ENCODE assay signal across 28 cellular contexts in the genomic region with DNA sequence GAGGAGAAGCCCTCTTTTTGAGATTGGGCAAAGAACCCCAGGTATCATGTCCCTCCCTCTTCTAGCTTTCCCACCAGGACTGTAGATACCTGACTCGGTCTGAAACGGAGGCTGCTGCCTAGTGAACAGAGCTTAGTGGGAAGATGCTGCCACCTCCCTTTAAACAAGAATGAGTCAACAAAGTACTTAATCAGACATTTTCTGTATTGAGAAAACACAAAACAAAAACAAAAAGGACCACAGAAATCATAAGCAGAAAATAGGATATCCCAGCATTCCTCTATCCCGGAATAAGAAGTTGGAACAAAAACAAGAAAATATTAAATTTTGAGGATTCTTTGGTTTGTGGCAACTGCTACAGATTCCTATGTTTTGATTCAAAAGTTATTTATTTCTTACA. TPM values are rescaled to one million over a fixed set of nuclear protein-coding genes. Genes with fewer than 3 reads are reported as not detected.
DNase-seq lines count a peak whose midpoint lies in the region; ATAC-seq, FAIRE-seq and TF ChIP-seq lines count a peak whose summit lies in the region.
"Had no signal": no experiment of that assay in that cellular context is flagged by ENCODE, and none has a peak within 500 bp of the region (broad histone marks: within the 10 kb centered on the region; RNA-seq: fewer than 3 reads in every experiment).

No MANE protein-coding gene starts in this region.

- intact Hi-C loops in Calu3 (cut with micrococcal nuclease; ENCODE audit: unreplicated experiment) = no loop called here

- H3K4me1 Mint-ChIP-seq in astrocyte (ENCODE audit: low read depth, unreplicated experiment) (peaks cover 1% of the 10 kb centered on the region), Calu3 (ENCODE audit: low read depth, unreplicated experiment) (no peaks in the 10 kb centered on the region)
- H3K4me1 Mint-ChIP-seq: naive B cell; stimulated activated memory B cell treated with anti-CD40 and anti-IgM and Interleukin-4, amounts not matched to agents 10 μg/mL and 1 μg/mL and 100 μg/mL, for 72 hours had no signal

- H3K9ac ChIP-seq in astrocyte (ENCODE audit: low read length) = no peak overlapping the region
- H3K9ac ChIP-seq: BLaER1 had no signal

- BruUV-seq in Calu3 (replicated peaks; lab: Mats Ljungman, UMichigan) = no TSS peak

- H3K79me2 ChIP-seq in ACC112 (ENCODE audit: control insufficient read depth, insufficient read depth, low read length, unreplicated experiment) (no peaks in the 10 kb centered on the region), astrocyte (ENCODE audit: insufficient read depth, low read length) (no peaks in the 10 kb centered on the region)
- H3K79me2 ChIP-seq: hepatocyte had no signal

- H3K36me3 Mint-ChIP-seq in astrocyte (ENCODE audit: low read depth, unreplicated experiment) = no peaks in the 10 kb centered on the region
- H3K36me3 Mint-ChIP-seq in Calu3 (ENCODE audit: insufficient read depth, unreplicated experiment) = no peaks in the 10 kb centered on the region
- H3K36me3 Mint-ChIP-seq: naive B cell; stimulated activated memory B cell treated with anti-CD40 and anti-IgM and Interleukin-4, amounts not matched to agents 10 μg/mL and 1 μg/mL and 100 μg/mL, for 72 hours had no signal

- H3K36me3 ChIP-seq in ACC112 (ENCODE audit: insufficient read depth, low read length) (no peaks in the 10 kb centered on the region), astrocyte (ENCODE audit: insufficient read depth, low read length) (no peaks in the 10 kb centered on the region)
- H3K36me3 ChIP-seq: BLaER1, SJCRH30, suprapubic skin had no signal

- CTCF ChIA-PET in Calu3 (lab: Charles Lee) = no interaction called here

- H3K4me3 Mint-ChIP-seq in astrocyte (ENCODE audit: unreplicated experiment) (no peak overlapping the region), Calu3 (ENCODE audit: low read depth, unreplicated experiment) (no peak overlapping the region)
- H3K4me3 Mint-ChIP-seq: activated naive CD4-positive, alpha-beta T cell treated with anti-CD3 and anti-CD28 coated beads for 36 hours; naive B cell; stimulated activated memory B cell treated with anti-CD40 and anti-IgM and Interleukin-4, amounts not matched to agents 10 μg/mL and 1 μg/mL and 100 μg/mL, for 72 hours; T-helper 1 cell treated with Interleukin-12 subunit alpha and Interleukin-12 subunit beta and Interleukin-4 antibody, amounts not matched to agents 30 μg/mL and 1 μg/mL, for 36 hours had no signal

- H3K27me3 ChIP-seq in ACC112 (ENCODE audit: insufficient read depth, low read length) (no peaks in the 10 kb centered on the region), astrocyte (ENCODE audit: insufficient read depth, low read length) (no peaks in the 10 kb centered on the region), foreskin keratinocyte (no peaks in the 10 kb centered on the region)
- H3K27me3 ChIP-seq: BLaER1, hepatocyte, SJCRH30, suprapubic skin had no signal

- no peak overlapping the region for H3K27ac Mint-ChIP-seq in astrocyte (ENCODE audit: unreplicated experiment)
- H3K27ac Mint-ChIP-seq in Calu3 (ENCODE audit: unreplicated experiment) = no peak overlapping the region
- H3K27ac Mint-ChIP-seq: activated naive CD4-positive, alpha-beta T cell treated with anti-CD3 and anti-CD28 coated beads for 36 hours; stimulated activated memory B cell treated with anti-CD40 and anti-IgM and Interleukin-4, amounts not matched to agents 10 μg/mL and 1 μg/mL and 100 μg/mL, for 72 hours; T-helper 1 cell treated with Interleukin-12 subunit alpha and Interleukin-12 subunit beta and Interleukin-4 antibody, amounts not matched to agents 30 μg/mL and 1 μg/mL, for 36 hours had no signal

- H3K27me3 Mint-ChIP-seq in astrocyte (ENCODE audit: low read depth, unreplicated experiment) (peaks cover 1% of the 10 kb centered on the region), Calu3 (ENCODE audit: unreplicated experiment) (no peaks in the 10 kb centered on the region)
- H3K27me3 Mint-ChIP-seq: naive B cell had no signal

- H3K4me1 ChIP-seq in ACC112 (ENCODE audit: control insufficient read depth, insufficient read depth, low read length, unreplicated experiment) = peaks cover 10% of the 10 kb centered on the region
- H3K4me1 ChIP-seq in astrocyte (ENCODE audit: insufficient read depth, low read length) = no peaks in the 10 kb centered on the region
- H3K4me1 ChIP-seq in foreskin keratinocyte = peaks cover 8% of the 10 kb centered on the region
- H3K4me1 ChIP-seq: BLaER1, Caco-2, SJCRH30, suprapubic skin had no signal

- FAIRE-seq in astrocyte (lab: Jason Lieb, UNC) = no peak
- FAIRE-seq: A204.1, urothelium cell line had no signal

- H2AFZ ChIP-seq in ACC112 (ENCODE audit: low read length, unreplicated experiment) = peak overlapping the region; percentile 39
- no peak overlapping the region for H2AFZ ChIP-seq in astrocyte (ENCODE audit: low read depth, low read length)
- H2AFZ ChIP-seq: hepatocyte had no signal

- no peaks in the 10 kb centered on the region for H4K20me1 ChIP-seq in astrocyte (ENCODE audit: insufficient read depth, low read length)
- H4K20me1 ChIP-seq: BLaER1 had no signal

- no peaks in the 10 kb centered on the region for H3K9me3 ChIP-seq in astrocyte (ENCODE audit: insufficient read depth, low read depth, low read length)
- H3K9me3 ChIP-seq: BLaER1, Caco-2, SJCRH30, suprapubic skin had no signal

- no peak for ATAC-seq in foreskin keratinocyte
- ATAC-seq: left lobe of liver; Panc1; stimulated activated memory B cell treated with anti-CD40 and anti-IgM and Interleukin-4, amounts not matched to agents 10 μg/mL and 1 μg/mL and 100 μg/mL, for 72 hours had no signal

- H3K27ac ChIP-seq in ACC112 (ENCODE audit: low read depth, low read length) (no peak overlapping the region), astrocyte (ENCODE audit: low read depth, low read length) (no peak overlapping the region), foreskin keratinocyte (no peak overlapping the region)
- H3K27ac ChIP-seq: BLaER1, dorsolateral prefrontal cortex, hepatocyte, SJCRH30, suprapubic skin had no signal

- peak; percentile 34 for DNase-seq in GM04504 (ENCODE audit: low read depth)
- DNase-seq in astrocyte (ENCODE audit: low read depth) = peak; percentile 9
- no peak for DNase-seq in foreskin keratinocyte
- no peak for DNase-seq in CD1c-positive myeloid dendritic cell (ENCODE audit: extremely low spot score)
- no peak for DNase-seq in COLO668 (lab: John Stamatoyannopoulos, UW; ENCODE audit: unreplicated experiment)
- no peak for DNase-seq in Calu3
- DNase-seq in SW 1271 (lab: John Stamatoyannopoulos, UW) = no peak
- DNase-seq: activated CD4-positive, alpha-beta T cell treated with anti-CD3 and anti-CD28 coated beads for 48 hours; activated naive CD4-positive, alpha-beta T cell treated with anti-CD3 and anti-CD28 coated beads for 36 hours; activated T-cell treated with anti-CD3 and anti-CD28 coated beads, Interleukin-2, amount 50 U/mL, for 48 hours; anterior cingulate cortex; Caco-2; central memory CD4-positive, alpha-beta T cell; dorsolateral prefrontal cortex; mesendoderm; naive B cell; NCI-H2081 treated with DMSO at 0.1 percent for 48 hours; SJCRH30 had no signal

- no peak overlapping the region for H3K4me3 ChIP-seq in ACC112 (ENCODE audit: low read depth, low read length)
- no peak overlapping the region for H3K4me3 ChIP-seq in astrocyte (ENCODE audit: insufficient read depth, low read depth, low read length)
- H3K4me3 ChIP-seq: BLaER1, dorsolateral prefrontal cortex, hepatocyte, SJCRH30, suprapubic skin had no signal

- H3K4me2 ChIP-seq in astrocyte (ENCODE audit: low read length) = no peak overlapping the region
- H3K4me2 ChIP-seq: BLaER1, hepatocyte had no signal

- TF ChIP-seq CTCF in astrocyte (IDR thresholded peaks at IDR 0.05; ENCODE audit: insufficient read depth, low read depth, low read length) (no peak), foreskin keratinocyte (conservative IDR thresholded peaks at IDR 0.05) (peak; percentile 26), Calu3 (IDR thresholded peaks at IDR 0.05; ENCODE audit: unreplicated experiment) (no peak)

- H3K9me3 Mint-ChIP-seq in astrocyte (ENCODE audit: unreplicated experiment) (peaks cover 2% of the 10 kb centered on the region), Calu3 (ENCODE audit: low read depth, unreplicated experiment) (peaks cover 2% of the 10 kb centered on the region)
- H3K9me3 Mint-ChIP-seq: activated naive CD4-positive, alpha-beta T cell treated with anti-CD3 and anti-CD28 coated beads for 36 hours; stimulated activated memory B cell treated with anti-CD40 and anti-IgM and Interleukin-4, amounts not matched to agents 10 μg/mL and 1 μg/mL and 100 μg/mL, for 72 hours; T-helper 1 cell treated with Interleukin-12 subunit alpha and Interleukin-12 subunit beta and Interleukin-4 antibody, amounts not matched to agents 30 μg/mL and 1 μg/mL, for 36 hours had no signal

RNA-seq across cellular contexts. Expression of a gene that starts 51.7 kb away (rescaled TPM):
- total RNA-seq in astrocyte (118 and 123 TPM in 2 replicates), foreskin keratinocyte (33.9 and 211 TPM in 2 replicates), Calu3 (2022) (0.71 and 1.1 TPM in 2 replicates)
- 8.2 and 63.6 TPM in 2 replicates for polyA plus RNA-seq in foreskin keratinocyte
- total RNA-seq: Caco-2 had no signal

Comparison
In these comparisons a context has a peak if more than half of its experiments do, and no peak if none do; other contexts are left out.
1. DNase-seq: peak in GM04504 (single experiment) and astrocyte (single experiment); none in foreskin keratinocyte (0 of 2), CD1c-positive myeloid dendritic cell (single experiment), COLO668 (single experiment), Calu3 (single experiment) and SW 1271 (0 of 2).
2. RNA of a gene that starts 51.7 kb away (total RNA-seq): 33.9 to 211 TPM in foreskin keratinocyte and 118 to 123 TPM in astrocyte; 0.71 to 1.1 TPM in Calu3; every median in the first group is over 10 times any median in the second.